In the genomic region with DNA sequence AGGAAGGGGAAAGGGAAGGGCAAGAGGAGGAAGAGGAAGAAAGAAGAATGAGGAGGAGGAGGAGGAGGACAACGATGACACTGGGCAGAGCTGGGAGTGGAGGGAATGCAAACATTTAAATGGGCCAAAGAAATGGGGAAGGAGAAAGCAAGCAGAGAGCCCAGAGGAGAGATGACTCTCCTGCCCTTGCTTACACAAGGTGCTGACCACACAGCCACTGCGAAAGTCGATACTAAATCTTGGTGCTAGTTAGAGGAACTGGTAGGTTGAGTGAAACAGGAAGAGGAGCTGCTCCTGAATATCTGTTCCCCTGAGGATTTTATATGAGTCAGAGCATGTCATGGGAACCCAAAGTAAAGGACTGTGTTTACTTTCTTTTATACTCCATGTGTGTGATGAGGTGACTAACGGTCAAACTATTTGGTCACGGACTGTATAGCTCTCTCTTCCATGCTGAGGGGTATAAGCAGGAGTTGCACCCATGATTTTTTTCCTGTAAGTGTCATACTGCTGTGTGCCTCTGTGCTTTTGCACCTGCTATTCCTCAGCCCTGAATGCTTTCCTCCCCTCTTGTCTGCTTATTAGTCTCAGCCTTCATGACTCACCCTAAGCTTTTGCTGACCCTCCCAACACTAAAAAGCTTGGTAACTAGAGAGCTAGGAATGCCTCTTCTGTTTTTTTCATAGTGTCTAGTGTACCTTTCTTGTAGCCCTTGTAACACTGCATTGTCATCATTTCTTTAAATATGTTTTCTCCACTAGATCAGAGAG, we compare ENCODE assay signal across 8 cellular contexts. TPM values are rescaled to one million over a fixed set of nuclear protein-coding genes. Genes with fewer than 3 reads are reported as not detected.
DNase-seq lines count a peak whose midpoint lies in the region; ATAC-seq and TF ChIP-seq lines count a peak whose summit lies in the region.

No MANE protein-coding gene starts in this region.

- DNase-seq in AG04450 (ENCODE audit: low read depth, low spot score) (peak; percentile 92), NB4 (ENCODE audit: low read depth) (peak; percentile 98), left kidney (ENCODE audit: low read depth, low spot score) (peak; percentile 15), DMS114 treated with DMSO at 0.1 percent for 48 hours (lab: John Stamatoyannopoulos, UW; ENCODE audit: unreplicated experiment) (no peak), cerebellar nuclear complex (lab: John Stamatoyannopoulos, UW) (no peak)
- DNase-seq in activated CD8-positive, alpha-beta T cell treated with anti-CD3 and anti-CD28 coated beads, Interleukin-2, amount 10 ng/mL, durations not matched to agents 7 days and 5 days: no peak

- CTCF ChIA-PET in AG04450 (lab: Charles Lee): interaction anchor here (0.7 to 3.6 kb wide), 6 partner anchors 10 to 303 kb away, joined by 3 to 18 read pairs (median 4); partner anchors contain the start of genes MCM3 and PAQR8
- CTCF ChIA-PET in activated CD8-positive, alpha-beta T cell treated with anti-CD3 and anti-CD28 coated beads, Interleukin-2, amount 10 ng/mL, durations not matched to agents 7 days and 5 days (lab: Charles Lee): interaction anchor here (1.0 to 2.2 kb wide), 6 partner anchors 10 to 154 kb away, joined by 3 to 11 read pairs (median 3); partner anchors contain the start of gene PAQR8

- no peaks in the 10 kb centered on the region for H3K9me3 ChIP-seq in AG04450 (ENCODE audit: control insufficient read depth, insufficient read depth, low read length)

- POLR2A ChIA-PET in AG04450 (lab: Yijun Ruan, JAX): interaction anchor here (0.6 to 2.0 kb wide), 4 partner anchors 10 to 67 kb away, joined by 3 to 8 read pairs (median 5); partner anchors contain the start of genes MCM3 and PAQR8
- POLR2A ChIA-PET in activated CD8-positive, alpha-beta T cell treated with anti-CD3 and anti-CD28 coated beads, Interleukin-2, amount 10 ng/mL, durations not matched to agents 7 days and 5 days (lab: Charles Lee): interaction anchor here (1.1 kb wide), 1 partner anchor 10 kb away, joined by 3 read pairs; the partner anchor contains the start of gene PAQR8

- H3K4me1 Mint-ChIP-seq in activated CD8-positive, alpha-beta T cell treated with anti-CD3 and anti-CD28 coated beads, Interleukin-2, amount 10 ng/mL, durations not matched to agents 7 days and 5 days (ENCODE audit: low read depth): peaks cover 29% of the 10 kb centered on the region

- H3K27ac ChIP-seq in AG04450 (ENCODE audit: low read depth, low read length): peak overlapping the region; percentile 95

- H3K36me3 Mint-ChIP-seq in activated CD8-positive, alpha-beta T cell treated with anti-CD3 and anti-CD28 coated beads, Interleukin-2, amount 10 ng/mL, durations not matched to agents 7 days and 5 days (ENCODE audit: low read depth): no peaks in the 10 kb centered on the region

- peak overlapping the region; percentile 23 for H3K27ac Mint-ChIP-seq in activated CD8-positive, alpha-beta T cell treated with anti-CD3 and anti-CD28 coated beads, Interleukin-2, amount 10 ng/mL, durations not matched to agents 7 days and 5 days

- H3K27me3 ChIP-seq in AG04450 (ENCODE audit: control insufficient read depth, insufficient read depth, low read length): no peaks in the 10 kb centered on the region

- no peak overlapping the region for H3K4me3 Mint-ChIP-seq in activated CD8-positive, alpha-beta T cell treated with anti-CD3 and anti-CD28 coated beads, Interleukin-2, amount 10 ng/mL, durations not matched to agents 7 days and 5 days

- no peak for TF ChIP-seq POLR2A in NB4 (IDR thresholded peaks at IDR 0.05; ENCODE audit: extremely low read depth, insufficient read length)

- no peaks in the 10 kb centered on the region for H3K27me3 Mint-ChIP-seq in activated CD8-positive, alpha-beta T cell treated with anti-CD3 and anti-CD28 coated beads, Interleukin-2, amount 10 ng/mL, durations not matched to agents 7 days and 5 days (ENCODE audit: low read depth)

- ATAC-seq in GM18502 (IDR thresholded peaks at IDR 0.05; ENCODE audit: poor library complexity, unreplicated experiment) (peak; percentile 97), HG02840 (IDR thresholded peaks at IDR 0.05; ENCODE audit: low FRiP score, unreplicated experiment) (peak; percentile 87)
- ATAC-seq in activated CD8-positive, alpha-beta T cell treated with anti-CD3 and anti-CD28 coated beads, Interleukin-2, amount 10 ng/mL, durations not matched to agents 7 days and 5 days: no peak

- no peaks in the 10 kb centered on the region for H3K9me3 Mint-ChIP-seq in activated CD8-positive, alpha-beta T cell treated with anti-CD3 and anti-CD28 coated beads, Interleukin-2, amount 10 ng/mL, durations not matched to agents 7 days and 5 days (ENCODE audit: insufficient read depth)

- TF ChIP-seq CTCF in AG04450 (IDR thresholded peaks at IDR 0.05; ENCODE audit: low read depth, low read length) (no peak), NB4 (IDR thresholded peaks at IDR 0.05; ENCODE audit: low read depth, low read length) (no peak)

- H3K4me3 ChIP-seq in AG04450 (ENCODE audit: low read depth, low read length) (peak overlapping the region; percentile 42), NB4 (ENCODE audit: low read depth, low read length) (peak overlapping the region; percentile 46)

RNA-seq across cellular contexts. Expression of gene PAQR8, which starts 9.5 kb away (rescaled TPM):
- 4.2 and 4.6 TPM in 2 replicates for polyA plus RNA-seq in AG04450 (2011; rRNA removed)
- 4.6 and 5.3 TPM in 2 replicates for polyA minus RNA-seq in AG04450 (2011; rRNA and poly(A)+ RNA removed)
- total RNA-seq in activated CD8-positive, alpha-beta T cell treated with anti-CD3 and anti-CD28 coated beads, Interleukin-2, amount 10 ng/mL, durations not matched to agents 7 days and 5 days: 10 to 100 TPM; 23.0 to 25.7 TPM

Comparison
In these comparisons a context has a peak if more than half of its experiments do, and no peak if none do; other contexts are left out.
1. DNase-seq: peak in AG04450 (single experiment), NB4 (single experiment) and left kidney (single experiment); none in activated CD8-positive, alpha-beta T cell treated with anti-CD3 and anti-CD28 coated beads, Interleukin-2, amount 10 ng/mL, durations not matched to agents 7 days and 5 days (single experiment), DMS114 treated with DMSO at 0.1 percent for 48 hours (single experiment) and cerebellar nuclear complex (0 of 2).